19 cellular contexts compared by ENCODE assay signal in genomic region chr19:7377196-7377595, GRCh38.
"Had no signal": no experiment of that assay in that cellular context is flagged by ENCODE, and none has a peak within 500 bp of the region (broad histone marks: within the 10 kb centered on the region; RNA-seq: fewer than 3 reads in every experiment).

No MANE protein-coding gene starts in this region.

- H3K4me3 Mint-ChIP-seq: dendritic cell treated with granulocyte-macrophage colony-stimulating factor and Interleukin-4, amounts not matched to agents 40 ng/mL and 50 ng/mL, for 4 days; immature natural killer cell; memory B cell; mesothelial cell of epicardium; nephron; stimulated activated naive CD8-positive, alpha-beta T cell treated with anti-CD3 and anti-CD28 coated beads, Interleukin-15, Interleukin-2, amounts not matched to agents 100 ng/mL and 50 ng/mL, for 24 hours had no signal

- H3K27me3 ChIP-seq: esophagus squamous epithelium, gastroesophageal sphincter, pancreas, tibial nerve had no signal

- DNase-seq: esophagus squamous epithelium; foreskin fibroblast; immature natural killer cell; left cardiac atrium; left ventricle myocardium inferior; lower lobe of right lung; occipital lobe; right cardiac atrium; stimulated activated CD4-positive, alpha-beta T cell treated with anti-CD3 and anti-CD28 coated beads, Interleukin-2, amount 100 ng/mL, for 48 hours had no signal

- H3K27me3 Mint-ChIP-seq: dendritic cell treated with granulocyte-macrophage colony-stimulating factor and Interleukin-4, amounts not matched to agents 40 ng/mL and 50 ng/mL, for 4 days; memory B cell; stimulated activated naive CD8-positive, alpha-beta T cell treated with anti-CD3 and anti-CD28 coated beads, Interleukin-15, Interleukin-2, amounts not matched to agents 100 ng/mL and 50 ng/mL, for 24 hours had no signal

- H3K36me3 ChIP-seq: esophagus squamous epithelium, left ventricle myocardium inferior, pancreas, tibial nerve had no signal

- ATAC-seq: gastroesophageal sphincter, left cardiac atrium, lower lobe of right lung, pancreas, right cardiac atrium had no signal

- H3K4me3 ChIP-seq: esophagus squamous epithelium, gastroesophageal sphincter, left ventricle myocardium inferior, lower lobe of right lung, pancreas, smooth muscle cell, tibial nerve had no signal

- H3K4me1 ChIP-seq: esophagus squamous epithelium, gastroesophageal sphincter, left ventricle myocardium inferior, lower lobe of right lung, pancreas, tibial nerve had no signal

- H3K9me3 ChIP-seq: esophagus squamous epithelium, gastroesophageal sphincter, left ventricle myocardium inferior, lower lobe of right lung, pancreas, tibial nerve had no signal

- H3K9me3 Mint-ChIP-seq: dendritic cell treated with granulocyte-macrophage colony-stimulating factor and Interleukin-4, amounts not matched to agents 40 ng/mL and 50 ng/mL, for 4 days; immature natural killer cell; memory B cell; mesothelial cell of epicardium; nephron; stimulated activated naive CD8-positive, alpha-beta T cell treated with anti-CD3 and anti-CD28 coated beads, Interleukin-15, Interleukin-2, amounts not matched to agents 100 ng/mL and 50 ng/mL, for 24 hours had no signal

- H3K27ac ChIP-seq: esophagus squamous epithelium, gastroesophageal sphincter, left ventricle myocardium inferior, lower lobe of right lung, pancreas, tibial nerve had no signal

- H3K27ac Mint-ChIP-seq: dendritic cell treated with granulocyte-macrophage colony-stimulating factor and Interleukin-4, amounts not matched to agents 40 ng/mL and 50 ng/mL, for 4 days; immature natural killer cell; memory B cell; mesothelial cell of epicardium; nephron; progenitor cell of endocrine pancreas; stimulated activated naive CD8-positive, alpha-beta T cell treated with anti-CD3 and anti-CD28 coated beads, Interleukin-15, Interleukin-2, amounts not matched to agents 100 ng/mL and 50 ng/mL, for 24 hours had no signal
